In the genomic region with DNA sequence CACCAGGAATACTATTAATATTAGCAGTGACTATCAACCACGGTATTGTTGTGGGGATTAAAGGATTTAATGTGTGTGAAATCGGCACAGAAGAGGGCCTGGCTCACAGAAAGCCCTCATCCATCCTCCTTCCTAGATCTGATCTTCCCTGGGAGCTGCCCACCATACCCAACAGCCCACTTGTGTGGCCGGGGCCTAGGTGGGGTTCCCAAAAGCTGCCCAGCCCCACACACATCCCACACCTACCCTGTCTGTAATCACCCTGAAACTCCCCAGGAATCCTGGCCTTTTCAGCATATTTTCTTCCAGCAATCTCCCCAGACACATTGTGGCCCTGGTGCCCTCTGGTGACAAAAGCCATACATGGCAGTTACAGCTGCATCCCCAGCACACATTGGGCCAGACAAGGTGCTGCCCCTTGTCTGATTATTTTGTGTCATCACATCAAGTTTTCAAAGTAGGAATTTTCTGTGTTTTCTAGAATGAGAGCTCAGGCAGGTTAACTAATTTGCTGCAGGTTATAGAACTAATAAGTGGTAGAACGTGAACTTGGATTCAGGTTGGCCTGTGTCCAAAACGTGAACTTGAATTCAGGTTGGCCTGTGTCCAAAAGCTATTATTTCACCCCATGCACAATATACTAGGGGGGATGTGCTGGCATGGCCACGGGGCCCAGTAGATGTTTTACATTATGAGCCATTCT, we compare ENCODE assay signal across 8 cellular contexts.
DNase-seq lines count a peak whose midpoint lies in the region; ATAC-seq lines count a peak whose summit lies in the region.

No MANE protein-coding gene starts in this region.

- peaks cover 12% of the 10 kb centered on the region for H3K4me1 ChIP-seq in HAP-1

- ATAC-seq in GM18511 (IDR thresholded peaks at IDR 0.05; ENCODE audit: unreplicated experiment): no peak

- in situ Hi-C loops in HAP-1 (cut with MboI; ENCODE audit: low sequenced_read_pairs): loop anchor here (10.0 to 25.0 kb wide), 2 partner anchors 274 to 512 kb away; no protein-coding TSS in a partner anchor

- no peaks in the 10 kb centered on the region for H3K27me3 ChIP-seq in HAP-1 (ENCODE audit: low read depth)

- no peaks in the 10 kb centered on the region for H3K9me3 ChIP-seq in HAP-1

- no peak overlapping the region for H3K4me3 ChIP-seq in HAP-1

- DNase-seq in Ammon's horn (ENCODE audit: low spot score) (peak; percentile 90), HAP-1 (ENCODE audit: low spot score in 2 of 2) (peak; percentile 72 to 84), NCI-H526 treated with DMSO at 0.1 percent for 48 hours (lab: John Stamatoyannopoulos, UW) (peak; percentile 66), ecto neural progenitor cell (ENCODE audit: low spot score) (peak; percentile 72), medulla oblongata (ENCODE audit: extremely low spot score) (peak; percentile 93)
- peak; percentile 62 to 65 for DNase-seq in activated CD4-positive, alpha-beta T cell treated with anti-CD3 and anti-CD28 coated beads, Interleukin-2, amount 50 U/mL, for 4 hours
- DNase-seq in stimulated activated CD8-positive, alpha-beta memory T cell treated with anti-CD3 and anti-CD28 coated beads, Interleukin-15, amount 100 ng/mL, for 4 hours (ENCODE audit: low read depth in 2 of 2): peak; percentile 13 to 39

- H3K36me3 ChIP-seq in HAP-1 (replicated peaks): no peaks in the 10 kb centered on the region

Comparison
In these comparisons a context has a peak if more than half of its experiments do, and no peak if none do; other contexts are left out.
1. DNase-seq: peak in every context shown above with its lines; median percentile 93 in medulla oblongata; 90 in Ammon's horn; 78 in HAP-1; 72 in ecto neural progenitor cell; 66 in NCI-H526 treated with DMSO at 0.1 percent for 48 hours; 64 in activated CD4-positive, alpha-beta T cell treated with anti-CD3 and anti-CD28 coated beads, Interleukin-2, amount 50 U/mL, for 4 hours; 26 in stimulated activated CD8-positive, alpha-beta memory T cell treated with anti-CD3 and anti-CD28 coated beads, Interleukin-15, amount 100 ng/mL, for 4 hours.